ENCODE assay signal across 14 cellular contexts in genomic region chr11:32152821-32153220, GRCh38.
DNase-seq lines count a peak whose midpoint lies in the region; ATAC-seq and TF ChIP-seq lines count a peak whose summit lies in the region.
"Had no signal": no experiment of that assay in that cellular context is flagged by ENCODE, and none has a peak within 500 bp of the region (broad histone marks: within the 10 kb centered on the region; RNA-seq: fewer than 3 reads in every experiment).

No MANE protein-coding gene starts in this region.

- POLR2A ChIA-PET in CD8-positive, alpha-beta T cell (lab: Charles Lee): no interaction called here

- CTCF ChIA-PET in CD8-positive, alpha-beta T cell (lab: Charles Lee): interaction anchor here (1.6 kb wide), 2 partner anchors 98 to 101 kb away, joined by 3 to 4 read pairs; no protein-coding TSS in a partner anchor

- intact Hi-C loops in left ventricle myocardium inferior (cut with micrococcal nuclease) (no loop called here), cardiac septum (cut with DNase I) (loop anchor here (5.0 kb wide), 1 partner anchor 61 kb away; the partner anchor contains the start of gene RCN1)
- intact Hi-C loops in CD8-positive, alpha-beta T cell (cut with DNase I, micrococcal nuclease): no loop called here

- H3K27ac Mint-ChIP-seq in endothelial cell (ENCODE audit: unreplicated experiment) (peak overlapping the region; percentile 10), neural crest cell (ENCODE audit: unreplicated experiment) (peak overlapping the region; percentile 32)
- H3K27ac Mint-ChIP-seq in CD8-positive, alpha-beta T cell: no peak overlapping the region
- H3K27ac Mint-ChIP-seq: CD14-positive monocyte; CD4-positive, alpha-beta memory T cell; GM23338 had no signal

- H3K4me3 Mint-ChIP-seq in endothelial cell (ENCODE audit: unreplicated experiment) (no peak overlapping the region), neural crest cell (no peak overlapping the region)
- H3K4me3 Mint-ChIP-seq in CD8-positive, alpha-beta T cell: no peak overlapping the region
- H3K4me3 Mint-ChIP-seq: CD14-positive monocyte; CD4-positive, alpha-beta memory T cell; GM23338 had no signal

- TF ChIP-seq CTCF in left ventricle myocardium inferior (IDR thresholded peaks at IDR 0.05; ENCODE audit: borderline replicate concordance): no peak
- no peak for TF ChIP-seq CTCF in endothelial cell (IDR thresholded peaks at IDR 0.05; ENCODE audit: unreplicated experiment)
- no peak for TF ChIP-seq CTCF in neural crest cell (conservative IDR thresholded peaks at IDR 0.05)
- no peak for TF ChIP-seq CTCF in CD8-positive, alpha-beta T cell (IDR thresholded peaks at IDR 0.05)

- H3K36me3 Mint-ChIP-seq in endothelial cell (ENCODE audit: low read depth, unreplicated experiment) (peaks cover 3% of the 10 kb centered on the region), neural crest cell (ENCODE audit: low read depth) (no peaks in the 10 kb centered on the region)
- no peaks in the 10 kb centered on the region for H3K36me3 Mint-ChIP-seq in CD8-positive, alpha-beta T cell
- H3K36me3 Mint-ChIP-seq: CD14-positive monocyte; CD4-positive, alpha-beta memory T cell had no signal

- no peak for ATAC-seq in CD8-positive, alpha-beta T cell
- ATAC-seq: GM23338 had no signal

- no peak for DNase-seq in left ventricle myocardium inferior
- no peak for DNase-seq in cardiac septum (ENCODE audit: low spot score)
- no peak for DNase-seq in endothelial cell (ENCODE audit: low spot score)
- DNase-seq in neural crest cell (ENCODE audit: low read depth, low spot score): no peak
- no peak for DNase-seq in COLO668 (lab: John Stamatoyannopoulos, UW; ENCODE audit: unreplicated experiment)
- no peak for DNase-seq in CD8-positive, alpha-beta T cell
- no peak for DNase-seq in NCI-H1092 (lab: John Stamatoyannopoulos, UW)
- DNase-seq: AML-193; CD4-positive, alpha-beta memory T cell; COR-L47; HCEC 1CT had no signal

- no peaks in the 10 kb centered on the region for H3K9me3 Mint-ChIP-seq in endothelial cell (ENCODE audit: unreplicated experiment)
- peaks cover 3% of the 10 kb centered on the region for H3K9me3 Mint-ChIP-seq in neural crest cell
- no peaks in the 10 kb centered on the region for H3K9me3 Mint-ChIP-seq in CD8-positive, alpha-beta T cell

- peaks cover 4% of the 10 kb centered on the region for H3K27me3 Mint-ChIP-seq in endothelial cell (ENCODE audit: unreplicated experiment)
- peaks cover 4% of the 10 kb centered on the region for H3K27me3 Mint-ChIP-seq in neural crest cell (ENCODE audit: low read depth)
- peaks cover 14% of the 10 kb centered on the region for H3K27me3 Mint-ChIP-seq in CD8-positive, alpha-beta T cell (ENCODE audit: low read depth)

- H3K4me1 ChIP-seq in left ventricle myocardium inferior: peaks cover 18% of the 10 kb centered on the region
- H3K4me1 ChIP-seq in CD8-positive, alpha-beta T cell (ENCODE audit: insufficient read depth, low read length): no peaks in the 10 kb centered on the region

- peak overlapping the region; percentile 61 for H3K27ac ChIP-seq in left ventricle myocardium inferior (replicated peaks)
- no peak overlapping the region for H3K27ac ChIP-seq in CD8-positive, alpha-beta T cell (ENCODE audit: low read depth, low read length)
- H3K27ac ChIP-seq: HL-60 had no signal

- peaks cover 14% of the 10 kb centered on the region for H3K9me3 ChIP-seq in left ventricle myocardium inferior (replicated peaks)
- H3K9me3 ChIP-seq in CD8-positive, alpha-beta T cell (ENCODE audit: low read length): no peaks in the 10 kb centered on the region

- H3K36me3 ChIP-seq in left ventricle myocardium inferior: no peaks in the 10 kb centered on the region
- no peaks in the 10 kb centered on the region for H3K36me3 ChIP-seq in CD8-positive, alpha-beta T cell (ENCODE audit: insufficient read depth, low read length)

- H3K4me1 Mint-ChIP-seq in endothelial cell (ENCODE audit: unreplicated experiment): peaks cover 31% of the 10 kb centered on the region
- no peaks in the 10 kb centered on the region for H3K4me1 Mint-ChIP-seq in neural crest cell
- no peaks in the 10 kb centered on the region for H3K4me1 Mint-ChIP-seq in CD8-positive, alpha-beta T cell (ENCODE audit: low read depth)
- H3K4me1 Mint-ChIP-seq: CD4-positive, alpha-beta memory T cell had no signal

- H3K4me3 ChIP-seq in left ventricle myocardium inferior: peak overlapping the region; percentile 46
- no peak overlapping the region for H3K4me3 ChIP-seq in CD8-positive, alpha-beta T cell (ENCODE audit: low read depth, low read length)
- H3K4me3 ChIP-seq: GM23338 had no signal

- peaks cover 14% of the 10 kb centered on the region for H3K27me3 ChIP-seq in left ventricle myocardium inferior (ENCODE audit: low read depth)
- no peaks in the 10 kb centered on the region for H3K27me3 ChIP-seq in CD8-positive, alpha-beta T cell (ENCODE audit: insufficient read depth, low read length)
